In genomic region chr17:45889579-45889978, GRCh38 we compare ENCODE assay signal across 1 cellular context.
TF ChIP-seq lines count a peak whose summit lies in the region.

No MANE protein-coding gene starts in this region.

TF ChIP-seq in SK-N-SH, 30 proteins besides CTCF, POLR2A, EP300 and RAD21 (continued from another document):
- TF ChIP-seq REST (IDR thresholded peaks at IDR 0.05; ENCODE audit: low read depth, low read length) = no peak
- no peak for TF ChIP-seq JUND (IDR thresholded peaks at IDR 0.05)
- no peak for TF ChIP-seq ZBTB33 (IDR thresholded peaks at IDR 0.05; ENCODE audit: borderline replicate concordance, low read depth)
- no peak for TF ChIP-seq ELF1 (IDR thresholded peaks at IDR 0.05)
- no peak for TF ChIP-seq SMC3 (IDR thresholded peaks at IDR 0.05; ENCODE audit: low read depth, low read length)
- TF ChIP-seq USF1 (IDR thresholded peaks at IDR 0.05; ENCODE audit: borderline replicate concordance, low read depth) = no peak
- no peak for TF ChIP-seq CHD2 (IDR thresholded peaks at IDR 0.05; ENCODE audit: low read length, partially characterized antibody)
- no peak for TF ChIP-seq MEF2A (IDR thresholded peaks at IDR 0.05; ENCODE audit: borderline replicate concordance, low read depth)
TF ChIP-seq in SK-N-SH: peak in this region for 0.
